Comparison of ENCODE assay signal across 8 cellular contexts in genomic region chr10:110642980-110643655, GRCh38. TPM values are rescaled to one million over a fixed set of nuclear protein-coding genes. Genes with fewer than 3 reads are reported as not detected.
DNase-seq lines count a peak whose midpoint lies in the region; ATAC-seq and TF ChIP-seq lines count a peak whose summit lies in the region.

No MANE protein-coding gene starts in this region.

- H3K27ac ChIP-seq in right lobe of liver: no peak overlapping the region
- no peak overlapping the region for H3K27ac ChIP-seq in urinary bladder (ENCODE audit: low read depth)

- WGBS in right lobe of liver (ENCODE audit: insufficient coverage, low coverage, low lambda C conversion rate, missing lambda C conversion rate): 8% methylated on average over 38 of the region's 43 CpGs
- 15% methylated on average over 43 of the region's 43 CpGs for WGBS in urinary bladder

- TF ChIP-seq POLR2A in right lobe of liver (IDR thresholded peaks at IDR 0.05): no peak

- H3K9me3 ChIP-seq in right lobe of liver: no peaks in the 10 kb centered on the region

- peaks cover 6 to 38% of the 10 kb centered on the region in 2 donors for H3K27me3 ChIP-seq in right lobe of liver

- H3K4me3 ChIP-seq in astrocyte of the spinal cord (ENCODE audit: low read depth, low read length) (peak overlapping the region; percentile 50), right lobe of liver (peak overlapping the region; percentile 43 to 57 (median 47)), urinary bladder (ENCODE audit: low read depth, low read length) (peak overlapping the region; percentile 59)

- peak; percentile 2 for DNase-seq in stimulated activated CD4-positive, alpha-beta T cell treated with anti-CD3 and anti-CD28 coated beads, Interleukin-12 subunit alpha, Interleukin-12 subunit beta, amount 100 ng/mL, for 4 hours
- no peak for DNase-seq in stimulated activated CD4-positive, alpha-beta T cell treated with anti-CD3 and anti-CD28 coated beads, Interleukin-4, amount 100 ng/mL, for 24 hours
- DNase-seq in astrocyte of the spinal cord (ENCODE audit: low read depth, low spot score) (no peak), right lobe of liver (no peak), kidney tubule cell (ENCODE audit: low spot score) (no peak)
- no peak for DNase-seq in effector CD8-positive, alpha-beta T cell (lab: John Stamatoyannopoulos, UW)

- H3K4me1 ChIP-seq in right lobe of liver (peaks cover 0 to 16% (median 3%) of the 10 kb centered on the region in 4 donors), urinary bladder (ENCODE audit: insufficient read depth) (peaks cover 5% of the 10 kb centered on the region)

- ATAC-seq in right lobe of liver (peak; percentile 20 to 47 (median 33)), HG03460 (IDR thresholded peaks at IDR 0.05; ENCODE audit: unreplicated experiment) (no peak)

- no peaks in the 10 kb centered on the region for H3K36me3 ChIP-seq in right lobe of liver
- H3K36me3 ChIP-seq in urinary bladder (ENCODE audit: insufficient read depth): no peaks in the 10 kb centered on the region

- intact Hi-C loops in right lobe of liver (cut with DNase I): no loop called here

- TF ChIP-seq CTCF in astrocyte of the spinal cord (IDR thresholded peaks at IDR 0.05; ENCODE audit: low read depth, low read length): no peak
- no peak for TF ChIP-seq CTCF in right lobe of liver (IDR thresholded peaks at IDR 0.05)

- in situ Hi-C loops in astrocyte of the spinal cord (cut with HindIII; ENCODE audit: low sequenced_read_pairs): no loop called here

RNA-seq across cellular contexts. Expression of gene RBM20, which starts 1.0 kb away (rescaled TPM):
- under 1 TPM; 0.04 to 0.29 (median 0.06) TPM for total RNA-seq in right lobe of liver
- total RNA-seq in urinary bladder: 2.3 TPM
- polyA plus RNA-seq in urinary bladder: 0.68 TPM
